12 cellular contexts compared by ENCODE assay signal in genomic region chr20:9999660-10000059, GRCh38. TPM values are rescaled to one million over a fixed set of nuclear protein-coding genes. Genes with fewer than 3 reads are reported as not detected.
DNase-seq lines count a peak whose midpoint lies in the region; ATAC-seq, FAIRE-seq and TF ChIP-seq lines count a peak whose summit lies in the region.
"Had no signal": no experiment of that assay in that cellular context is flagged by ENCODE, and none has a peak within 500 bp of the region (broad histone marks: within the 10 kb centered on the region; RNA-seq: fewer than 3 reads in every experiment).

No MANE protein-coding gene starts in this region.

- FAIRE-seq in GM12891 (lab: Jason Lieb, UNC) = no peak

- no TSS peak for BruUV-seq in A673 (replicated peaks; lab: Mats Ljungman, UMichigan)

- POLR2A ChIA-PET in A673 (lab: Charles Lee; ENCODE audit: low non-redundant PET) = no interaction called here

- ATAC-seq in HG03159 (IDR thresholded peaks at IDR 0.05; ENCODE audit: unreplicated experiment) (peak; percentile 86), left lung (peak; percentile 71)

- H3K27me3 ChIP-seq in left lung = no peaks in the 10 kb centered on the region
- no peaks in the 10 kb centered on the region for H3K27me3 ChIP-seq in A673 (replicated peaks; ENCODE audit: insufficient read depth, low read depth, low read length, poor library complexity)
- H3K27me3 ChIP-seq: hepatocyte had no signal

- TF ChIP-seq POLR2A in GM12891 (IDR thresholded peaks at IDR 0.05; ENCODE audit: low read depth, low read length) (no peak), erythroblast (IDR thresholded peaks at IDR 0.05; ENCODE audit: low read length) (no peak)

- H3K27ac ChIP-seq in left lung (no peak overlapping the region), A673 (ENCODE audit: low read depth, low read length, poor library complexity, severe bottlenecking) (no peak overlapping the region)
- H3K27ac ChIP-seq: hepatocyte, prostate gland had no signal

- H3K4me3 ChIP-seq in left lung (no peak overlapping the region), A673 (ENCODE audit: low read depth, low read length, poor library complexity, severe bottlenecking) (no peak overlapping the region)
- H3K4me3 ChIP-seq: hepatocyte, prostate gland had no signal

- H3K36me3 ChIP-seq in left lung (no peaks in the 10 kb centered on the region), A673 (ENCODE audit: insufficient read depth, low read length, poor library complexity, severe bottlenecking) (no peaks in the 10 kb centered on the region)
- H3K36me3 ChIP-seq: prostate gland had no signal

- H3K9me3 ChIP-seq in left lung (no peaks in the 10 kb centered on the region), A673 (ENCODE audit: low read depth, low read length, poor library complexity, severe bottlenecking) (no peaks in the 10 kb centered on the region)
- H3K9me3 ChIP-seq: prostate gland had no signal

- intact Hi-C loops in left lung (cut with DNase I) (no loop called here), A673 (cut with micrococcal nuclease; ENCODE audit: unreplicated experiment) (no loop called here)

- H3K4me1 ChIP-seq in left lung (peaks cover 0 to 3% of the 10 kb centered on the region in 2 donors), A673 (ENCODE audit: insufficient read depth, low read length, poor library complexity, severe bottlenecking) (no peaks in the 10 kb centered on the region)
- H3K4me1 ChIP-seq: prostate gland had no signal

- CTCF ChIA-PET in A673 (lab: Charles Lee) = no interaction called here

- TF ChIP-seq CTCF in left lung (IDR thresholded peaks at IDR 0.05) (no peak), A673 (conservative IDR thresholded peaks at IDR 0.05; ENCODE audit: low read depth, low read length) (no peak)

- DNase-seq in GM12891 (ENCODE audit: insufficient read length, low spot score) (no peak), NOMO-1 treated with DMSO at 0.1 percent for 48 hours (lab: John Stamatoyannopoulos, UW; ENCODE audit: unreplicated experiment) (peak; percentile 91), left lung (no peak), SW 1271 (lab: John Stamatoyannopoulos, UW) (no peak), A673 (ENCODE audit: low spot score) (no peak), erythroblast (lab: John Stamatoyannopoulos, UW) (no peak), HuH-7.5 (ENCODE audit: low spot score) (no peak)
- DNase-seq: mesendoderm, NCI-H748 treated with DMSO at 0.1 percent for 48 hours had no signal

TF ChIP-seq in GM12891, 5 proteins besides CTCF, POLR2A, EP300 and RAD21:
- TF ChIP-seq SPI1 (IDR thresholded peaks at IDR 0.05; ENCODE audit: low read depth, low read length) (peak; percentile 94), TAF1 (IDR thresholded peaks at IDR 0.05; ENCODE audit: low read depth, low read length) (no peak)

RNA-seq across cellular contexts. Expression of gene ANKEF1, which starts 35.1 kb away (rescaled TPM):
- 0.14 TPM for polyA plus RNA-seq in GM12891 (2012; ENCODE audit: low read depth, missing spikeins)
- total RNA-seq in left lung = 1 to 10 TPM; 6.1 to 7.4 TPM
- total RNA-seq in A673 (2021) = 0.96 and 1.3 TPM in 2 replicates
